ENCODE assay signal across 8 cellular contexts in genomic region chr17:32319548-32319905, GRCh38. TPM values are rescaled to one million over a fixed set of nuclear protein-coding genes. Genes with fewer than 3 reads are reported as not detected.
A peak's percentile ranks its signal among the peaks of the same experiment; 100 is the strongest.
DNase-seq lines count a peak whose midpoint lies in the region; ATAC-seq, FAIRE-seq and TF ChIP-seq lines count a peak whose summit lies in the region.

No MANE protein-coding gene starts in this region.

- H3K4me3 ChIP-seq in DOHH2 (ENCODE audit: low read length) (peak overlapping the region; percentile 69), mammary epithelial cell (replicated peaks in 1 of 3; ENCODE audit: insufficient read depth in 1 of 3, low read depth in 2 of 3, low read length in 3 of 3) (no peak overlapping the region), kidney epithelial cell (ENCODE audit: low read depth, low read length) (no peak overlapping the region)

- H3K4me2 ChIP-seq in DOHH2 (ENCODE audit: low read length) (peak overlapping the region; percentile 72), mammary epithelial cell (ENCODE audit: insufficient read depth, low read depth, low read length) (no peak overlapping the region)

- H3K27me3 ChIP-seq in DOHH2 (ENCODE audit: control insufficient read depth, low read length) (no peaks in the 10 kb centered on the region), mammary epithelial cell (ENCODE audit: insufficient read depth, low read length) (no peaks in the 10 kb centered on the region), kidney epithelial cell (ENCODE audit: control insufficient read depth, insufficient read depth, low read length) (peaks cover 2% of the 10 kb centered on the region)

- H3K9me2 ChIP-seq in DOHH2 (replicated peaks; ENCODE audit: control insufficient read depth, low read length), result no peaks in the 10 kb centered on the region

- H3K27me3 Mint-ChIP-seq in WTC11 (ENCODE audit: low read depth), result no peaks in the 10 kb centered on the region

- no TSS peak for BruUV-seq in mammary epithelial cell (replicated peaks; lab: Mats Ljungman, UMichigan)

- no peak for FAIRE-seq in H54 (lab: Jason Lieb, UNC)

- H3K4me3 Mint-ChIP-seq in WTC11, result no peak overlapping the region

- no peak overlapping the region for H3K27ac Mint-ChIP-seq in WTC11

- POLR2A ChIA-PET in WTC11 (lab: Charles Lee), result interaction anchor here (1.0 kb wide), 1 partner anchor 66 kb away, joined by 3 read pairs; no protein-coding TSS in a partner anchor

- H3K4me1 ChIP-seq in DOHH2 (ENCODE audit: control insufficient read depth, low read length) (peaks cover 34% of the 10 kb centered on the region), mammary epithelial cell (ENCODE audit: insufficient read depth, low read length) (peaks cover 7% of the 10 kb centered on the region)

- TF ChIP-seq CTCF in DOHH2 (IDR thresholded peaks at IDR 0.05; ENCODE audit: low read depth, low read length, poor library complexity, severe bottlenecking) (peak; percentile 98), WTC11 (IDR thresholded peaks at IDR 0.05) (peak; percentile 94), mammary epithelial cell (conservative IDR thresholded peaks at IDR 0.05 in 1 of 2, IDR thresholded peaks at IDR 0.05 in 1 of 2; ENCODE audit: extremely low read depth in 1 of 2, insufficient read depth in 1 of 2, low read depth in 1 of 2, low read length in 2 of 2) (peak; percentile 98 to 99), kidney epithelial cell (IDR thresholded peaks at IDR 0.05; ENCODE audit: insufficient read depth, low read length, poor library complexity, severe bottlenecking) (peak; percentile 99)

- no peak overlapping the region for H3K9ac ChIP-seq in mammary epithelial cell (ENCODE audit: insufficient read depth, low read length)

- no peaks in the 10 kb centered on the region for H3K36me3 Mint-ChIP-seq in WTC11

- CTCF ChIA-PET in WTC11 (lab: Charles Lee), result interaction anchor here (0.6 to 5.2 kb wide), 28 partner anchors 9 to 167 kb away, joined by 3 to 40 read pairs (median 6); partner anchors contain the start of genes CDK5R1 and PSMD11
- CTCF ChIA-PET in mammary epithelial cell (lab: Charles Lee; ENCODE audit: low non-redundant PET), result no interaction called here

- peak; percentile 86 for ATAC-seq in WTC11
- no peak for ATAC-seq in GM19452 (IDR thresholded peaks at IDR 0.05; ENCODE audit: unreplicated experiment)

- no peaks in the 10 kb centered on the region for H3K9me3 Mint-ChIP-seq in WTC11

- 13% methylated on average over 5 of the region's 5 CpGs for WGBS in mammary epithelial cell (ENCODE audit: low coverage, missing lambda C conversion rate)

- peaks cover 2% of the 10 kb centered on the region; the same call in 1 of the 2 replicates for H3F3A ChIP-seq in DOHH2 (ENCODE audit: control insufficient read depth, insufficient read depth)

- no peaks in the 10 kb centered on the region for H3K9me3 ChIP-seq in DOHH2 (ENCODE audit: control insufficient read depth, insufficient read depth, low read length)
- no peaks in the 10 kb centered on the region for H3K9me3 ChIP-seq in mammary epithelial cell (replicated peaks; ENCODE audit: insufficient read depth, low read length)

- DNase-seq in H54 (ENCODE audit: insufficient read length, low spot score) (peak; percentile 83), NCI-H2029 treated with DMSO at 0.1 percent for 48 hours (lab: John Stamatoyannopoulos, UW) (peak; percentile 25), WTC11 (ENCODE audit: low spot score) (peak; percentile 93), mammary epithelial cell (peak; percentile 41), kidney epithelial cell (ENCODE audit: low read depth) (no peak)
- DNase-seq in stimulated activated CD4-positive, alpha-beta T cell treated with anti-CD3 and anti-CD28 coated beads, Interleukin-4, amount 100 ng/mL, for 24 hours, result peak; percentile 83

- H3K79me2 ChIP-seq in DOHH2 (ENCODE audit: control insufficient read depth, low read length), result peaks cover 20% of the 10 kb centered on the region
- H3K79me2 ChIP-seq in mammary epithelial cell (ENCODE audit: insufficient read depth, low read length), result no peaks in the 10 kb centered on the region

- H3K27ac ChIP-seq in DOHH2 (ENCODE audit: low read depth, low read length) (peak overlapping the region; percentile 58), mammary epithelial cell (ENCODE audit: insufficient read depth, low read depth, low read length) (no peak overlapping the region)

- H4K20me1 ChIP-seq in DOHH2 (ENCODE audit: control insufficient read depth, insufficient read depth, low read depth, low read length) (no peaks in the 10 kb centered on the region), mammary epithelial cell (ENCODE audit: insufficient read depth, low read length) (no peaks in the 10 kb centered on the region)

- no peak for TF ChIP-seq POLR2A in H54 (IDR thresholded peaks at IDR 0.05; ENCODE audit: low read depth, low read length)

- H3K36me3 ChIP-seq in DOHH2 (ENCODE audit: control insufficient read depth, low read length) (no peaks in the 10 kb centered on the region; the same call in 1 of the 2 replicates), mammary epithelial cell (ENCODE audit: insufficient read depth, low read length) (no peaks in the 10 kb centered on the region), kidney epithelial cell (ENCODE audit: control insufficient read depth, insufficient read depth, low read length) (no peaks in the 10 kb centered on the region)

- intact Hi-C loops in mammary epithelial cell (cut with micrococcal nuclease), result loop anchor here (1.0 to 10.0 kb wide), 3 partner anchors 66 to 315 kb away; partner anchors contain the start of gene LRRC37B

- dilution Hi-C loops in mammary epithelial cell (cut with HindIII; ENCODE audit: low sequenced_read_pairs), result no loop called here

- peaks cover 35% of the 10 kb centered on the region for H3K4me1 Mint-ChIP-seq in WTC11

- in situ Hi-C loops in mammary epithelial cell (cut with MboI; ENCODE audit: low sequenced_read_pairs in 2 of 2), result no loop called here

- no peak overlapping the region for H2AFZ ChIP-seq in mammary epithelial cell (ENCODE audit: low read depth, low read length)

TF ChIP-seq in WTC11, 78 proteins besides CTCF, POLR2A, EP300 and RAD21:
- no peak for TF ChIP-seq FOXP4 (CRISPR knock-in tag; IDR thresholded peaks at IDR 0.05)
- TF ChIP-seq RORB (CRISPR knock-in tag; IDR thresholded peaks at IDR 0.05), result no peak
- no peak for TF ChIP-seq FOXP1 (CRISPR knock-in tag; IDR thresholded peaks at IDR 0.05; ENCODE audit: borderline replicate concordance)
- TF ChIP-seq ZNF121 (CRISPR knock-in tag; IDR thresholded peaks at IDR 0.05), result 0 out of 2 replicates have a peak, but pooled peaks have one; percentile 5
- peak; percentile 39; the same call in 1 of the 2 replicates for TF ChIP-seq SP1 (CRISPR knock-in tag; conservative IDR thresholded peaks at IDR 0.05)
- 0 out of 2 replicates have a peak, but pooled peaks have one; percentile 43 for TF ChIP-seq HMGXB4 (CRISPR knock-in tag; IDR thresholded peaks at IDR 0.05)
- TF ChIP-seq CREB1 (CRISPR knock-in tag; IDR thresholded peaks at IDR 0.05), result no peak
- no peak for TF ChIP-seq HMGA2 (CRISPR knock-in tag; IDR thresholded peaks at IDR 0.05)
TF ChIP-seq in WTC11: peak in this region for 3.

RNA-seq across cellular contexts. Expression of gene C17orf75, which starts 22.4 kb away (rescaled TPM):
- total RNA-seq in WTC11 (2021) (35.5 to 49.4 TPM (median 35.5 TPM) in 3 replicates), mammary epithelial cell (10 to 100 TPM; 16.2 to 24.5 TPM), kidney epithelial cell (26.0 and 33.9 TPM in 2 replicates)
- 10.6 TPM for polyA plus RNA-seq in mammary epithelial cell
- polyA minus RNA-seq in mammary epithelial cell, result 10.3 TPM

RNA-seq across cellular contexts. Expression of gene ZNF207, which starts 30.4 kb away (rescaled TPM):
- total RNA-seq in WTC11 (2021) (188 to 223 TPM (median 201 TPM) in 3 replicates), mammary epithelial cell (100 to 1,000 TPM; 134 to 169 TPM), kidney epithelial cell (122 and 160 TPM in 2 replicates)
- polyA plus RNA-seq in mammary epithelial cell, result 210 TPM
- 122 TPM for polyA minus RNA-seq in mammary epithelial cell

RNA-seq across cellular contexts. Expression of gene RHBDL3, which starts 53.9 kb away (rescaled TPM):
- total RNA-seq in WTC11 (2021) (11.3 to 13.2 TPM (median 11.6 TPM) in 3 replicates), mammary epithelial cell (not detected), kidney epithelial cell (not detected in 2 replicates)
- 0.03 TPM for polyA plus RNA-seq in mammary epithelial cell
- not detected for polyA minus RNA-seq in mammary epithelial cell

Comparison
In these comparisons a context has a peak if more than half of its experiments do, and no peak if none do; other contexts are left out.
1. RNA of gene RHBDL3, which starts 53.9 kb away (total RNA-seq): 11.3 to 13.2 TPM in WTC11; not detected in mammary epithelial cell and not detected in kidney epithelial cell; every median in the first group is over 10 times any median in the second.
2. Peak in every context shown above with its lines, with median percentiles within 50 percentile points of each other: CTCF ChIP-seq.